In genomic region chr1:220272047-220272840, GRCh38 we compare ENCODE assay signal across 8 cellular contexts. TPM values are rescaled to one million over a fixed set of nuclear protein-coding genes. Genes with fewer than 3 reads are reported as not detected.
A peak's percentile ranks its signal among the peaks of the same experiment; 100 is the strongest.
DNase-seq lines count a peak whose midpoint lies in the region; ATAC-seq and TF ChIP-seq lines count a peak whose summit lies in the region.

A gene with protein sequence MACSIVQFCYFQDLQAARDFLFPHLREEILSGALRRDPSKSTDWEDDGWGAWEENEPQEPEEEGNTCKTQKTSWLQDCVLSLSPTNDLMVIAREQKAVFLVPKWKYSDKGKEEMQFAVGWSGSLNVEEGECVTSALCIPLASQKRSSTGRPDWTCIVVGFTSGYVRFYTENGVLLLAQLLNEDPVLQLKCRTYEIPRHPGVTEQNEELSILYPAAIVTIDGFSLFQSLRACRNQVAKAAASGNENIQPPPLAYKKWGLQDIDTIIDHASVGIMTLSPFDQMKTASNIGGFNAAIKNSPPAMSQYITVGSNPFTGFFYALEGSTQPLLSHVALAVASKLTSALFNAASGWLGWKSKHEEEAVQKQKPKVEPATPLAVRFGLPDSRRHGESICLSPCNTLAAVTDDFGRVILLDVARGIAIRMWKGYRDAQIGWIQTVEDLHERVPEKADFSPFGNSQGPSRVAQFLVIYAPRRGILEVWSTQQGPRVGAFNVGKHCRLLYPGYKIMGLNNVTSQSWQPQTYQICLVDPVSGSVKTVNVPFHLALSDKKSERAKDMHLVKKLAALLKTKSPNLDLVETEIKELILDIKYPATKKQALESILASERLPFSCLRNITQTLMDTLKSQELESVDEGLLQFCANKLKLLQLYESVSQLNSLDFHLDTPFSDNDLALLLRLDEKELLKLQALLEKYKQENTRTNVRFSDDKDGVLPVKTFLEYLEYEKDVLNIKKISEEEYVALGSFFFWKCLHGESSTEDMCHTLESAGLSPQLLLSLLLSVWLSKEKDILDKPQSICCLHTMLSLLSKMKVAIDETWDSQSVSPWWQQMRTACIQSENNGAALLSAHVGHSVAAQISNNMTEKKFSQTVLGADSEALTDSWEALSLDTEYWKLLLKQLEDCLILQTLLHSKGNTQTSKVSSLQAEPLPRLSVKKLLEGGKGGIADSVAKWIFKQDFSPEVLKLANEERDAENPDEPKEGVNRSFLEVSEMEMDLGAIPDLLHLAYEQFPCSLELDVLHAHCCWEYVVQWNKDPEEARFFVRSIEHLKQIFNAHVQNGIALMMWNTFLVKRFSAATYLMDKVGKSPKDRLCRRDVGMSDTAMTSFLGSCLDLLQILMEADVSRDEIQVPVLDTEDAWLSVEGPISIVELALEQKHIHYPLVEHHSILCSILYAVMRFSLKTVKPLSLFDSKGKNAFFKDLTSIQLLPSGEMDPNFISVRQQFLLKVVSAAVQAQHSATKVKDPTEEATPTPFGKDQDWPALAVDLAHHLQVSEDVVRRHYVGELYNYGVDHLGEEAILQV (N-terminal part only) (minus strand): TSS chr1:220272453. CDS start chr1:220272337, 116 bp downstream.

- H3K4me1 Mint-ChIP-seq in T-helper 17 cell, result peaks cover 13% of the 10 kb centered on the region

- H3K27ac ChIP-seq in right cardiac atrium (ENCODE audit: low read length) (peak within 1 kb of the TSS; percentile 76), vagina (peak within 1 kb of the TSS; percentile 85)

- no peaks in the 10 kb centered on the region for H3K27me3 ChIP-seq in right cardiac atrium (ENCODE audit: control insufficient read depth, insufficient read depth)
- H3K27me3 ChIP-seq in vagina, result no peaks in the 10 kb centered on the region

- H3K4me3 ChIP-seq in right cardiac atrium (ENCODE audit: low read length) (peak within 1 kb of the TSS; percentile 86), vagina (peak within 1 kb of the TSS; percentile 85 to 89)

- TF ChIP-seq CTCF in vagina (IDR thresholded peaks at IDR 0.05), result no peak

- peak in 1 of 2 donors; percentile 18 for TF ChIP-seq POLR2A in vagina (IDR thresholded peaks at IDR 0.05)

- ATAC-seq in GM18499 (IDR thresholded peaks at IDR 0.05; ENCODE audit: insufficient read depth, unreplicated experiment) (peak; percentile 93), HG02938 (IDR thresholded peaks at IDR 0.05; ENCODE audit: unreplicated experiment) (peak; percentile 92), T-helper 17 cell (peak; percentile 96), right cardiac atrium (peak; percentile 98 to 99)

- H3K36me3 Mint-ChIP-seq in T-helper 17 cell (ENCODE audit: low read depth), result peaks cover 5% of the 10 kb centered on the region

- peaks cover 0 to 4% of the 10 kb centered on the region in 2 donors for H3K36me3 ChIP-seq in vagina

- WGBS in right cardiac atrium, result under 1% methylated on average over 49 of the region's 49 CpGs

- peaks cover 4% of the 10 kb centered on the region for H3K27me3 Mint-ChIP-seq in T-helper 17 cell

- intact Hi-C loops in right cardiac atrium (cut with DNase I) (no loop called here), vagina (cut with DNase I) (no loop called here)

- H3K9me3 ChIP-seq in T-helper 17 cell (ENCODE audit: control insufficient read depth, low read length, poor library complexity, severe bottlenecking), result no peaks in the 10 kb centered on the region
- no peaks in the 10 kb centered on the region for H3K9me3 ChIP-seq in right cardiac atrium (ENCODE audit: control insufficient read depth, low read length)
- H3K9me3 ChIP-seq in vagina, result no peaks in the 10 kb centered on the region

- H3K4me3 Mint-ChIP-seq in T-helper 17 cell, result no peak within 1 kb of the TSS

- peaks cover 4% of the 10 kb centered on the region for H3K4me1 ChIP-seq in right cardiac atrium (ENCODE audit: control insufficient read depth, insufficient read depth, low read length)
- H3K4me1 ChIP-seq in vagina, result peaks cover 26% of the 10 kb centered on the region

- H3K27ac Mint-ChIP-seq in T-helper 17 cell, result no peak within 1 kb of the TSS

- DNase-seq in NCI-H1694 treated with DMSO at 0.1 percent for 48 hours (lab: John Stamatoyannopoulos, UW), result peak; percentile 94
- DNase-seq in T-helper 17 cell, result peak; percentile 95 to 97 (median 97)
- DNase-seq in anterior cingulate cortex (lab: John Stamatoyannopoulos, UW), result peak; percentile 46 to 97 (median 90)
- DNase-seq in right cardiac atrium, result peak; percentile 97 to 98 (median 98)
- peak; percentile 91 for DNase-seq in putamen (ENCODE audit: low spot score)
- peak in 1 of 2 donors; percentile 96 for DNase-seq in vagina (ENCODE audit: extremely low spot score in 2 of 2)

RNA-seq across cellular contexts. Expression of the gene that starts here (rescaled TPM):
- total RNA-seq in T-helper 17 cell (10 to 100 TPM; 46.6 to 49.1 TPM), right cardiac atrium (10 to 100 TPM; 23.3 to 31.9 (median 24.9) TPM), vagina (16.9 TPM)
- 7.4 TPM for polyA plus RNA-seq in right cardiac atrium
